Comparison of ENCODE assay signal across 27 cellular contexts in genomic region chr10:45111509-45111908, GRCh38.
"Had no signal": no experiment of that assay in that cellular context is flagged by ENCODE, and none has a peak within 500 bp of the region (broad histone marks: within the 10 kb centered on the region; RNA-seq: fewer than 3 reads in every experiment).

No MANE protein-coding gene starts in this region.

- H3K4me1 Mint-ChIP-seq: naive thymus-derived CD4-positive, alpha-beta T cell; neural progenitor cell had no signal

- H3K4me3 ChIP-seq: dorsolateral prefrontal cortex, gastroesophageal sphincter, heart left ventricle, hepatocyte, left lung, neural progenitor cell, prostate gland, right atrium auricular region, sigmoid colon, testis, tibial artery, uterus had no signal

- H3K4me1 ChIP-seq: foreskin keratinocyte, gastroesophageal sphincter, heart left ventricle, left lung, neural progenitor cell, prostate gland, right atrium auricular region, sigmoid colon, testis, tibial artery, uterus had no signal

- H3K9me3 Mint-ChIP-seq: neural progenitor cell, type B pancreatic cell had no signal

- H3K36me3 Mint-ChIP-seq: naive thymus-derived CD4-positive, alpha-beta T cell; neural progenitor cell; type B pancreatic cell had no signal

- H3K36me3 ChIP-seq: gastroesophageal sphincter, heart left ventricle, left lung, neural progenitor cell, prostate gland, right atrium auricular region, sigmoid colon, tibial artery, uterus had no signal

- H3K4me3 Mint-ChIP-seq: naive thymus-derived CD4-positive, alpha-beta T cell; nephron; neural progenitor cell; type B pancreatic cell had no signal

- ATAC-seq: foreskin keratinocyte; gastroesophageal sphincter; heart left ventricle; left lung; naive thymus-derived CD4-positive, alpha-beta T cell had no signal

- H3K27me3 ChIP-seq: hepatocyte, neural progenitor cell, right atrium auricular region, sigmoid colon, testis, uterus had no signal

- H3K27ac Mint-ChIP-seq: naive thymus-derived CD4-positive, alpha-beta T cell; nephron; neural progenitor cell; type B pancreatic cell had no signal

- H3K27ac ChIP-seq: dorsolateral prefrontal cortex, foreskin keratinocyte, gastroesophageal sphincter, heart left ventricle, hepatocyte, left lung, neural progenitor cell, prostate gland, right atrium auricular region, sigmoid colon, testis, tibial artery, uterus had no signal

- DNase-seq: dorsolateral prefrontal cortex; effector CD4-positive, alpha-beta T cell; foreskin keratinocyte; heart left ventricle; kidney; left lung; mammary epithelial cell; mesendoderm; midbrain; naive thymus-derived CD4-positive, alpha-beta T cell; nucleus accumbens; sigmoid colon; stimulated activated CD4-positive, alpha-beta T cell treated with anti-CD3 and anti-CD28 coated beads, Interleukin-2, amount 100 ng/mL, for 24 hours; stimulated activated CD4-positive, alpha-beta T cell treated with anti-CD3 and anti-CD28 coated beads, Interleukin-4, amount 100 ng/mL, for 4 hours; stimulated activated naive CD4-positive, alpha-beta T cell; substantia nigra; testis; tibial artery; uterus had no signal

- H3K4me2 ChIP-seq: hepatocyte, neural progenitor cell had no signal

- H3K9me3 ChIP-seq: gastroesophageal sphincter, heart left ventricle, left lung, prostate gland, right atrium auricular region, sigmoid colon, testis, tibial artery, uterus had no signal

- FAIRE-seq: colon, kidney had no signal
